14 cellular contexts compared by ENCODE assay signal in genomic region chr7:130350945-130351663, GRCh38. TPM values are rescaled to one million over a fixed set of nuclear protein-coding genes. Genes with fewer than 3 reads are reported as not detected.
DNase-seq lines count a peak whose midpoint lies in the region; ATAC-seq and TF ChIP-seq lines count a peak whose summit lies in the region.
"Had no signal": no experiment of that assay in that cellular context is flagged by ENCODE, and none has a peak within 500 bp of the region (broad histone marks: within the 10 kb centered on the region; RNA-seq: fewer than 3 reads in every experiment).

No MANE protein-coding gene starts in this region.

- H3K27me3 Mint-ChIP-seq in activated T-cell treated with anti-CD3 and anti-CD28 coated beads, Interleukin-2, amount 50 U/mL, for 72 hours (ENCODE audit: low read depth), result peaks cover 8% of the 10 kb centered on the region
- no peaks in the 10 kb centered on the region for H3K27me3 Mint-ChIP-seq in MCF 10A (ENCODE audit: insufficient read depth, unreplicated experiment)

- no peaks in the 10 kb centered on the region for H3K9me3 ChIP-seq in lower lobe of right lung
- no peaks in the 10 kb centered on the region for H3K9me3 ChIP-seq in aorta (ENCODE audit: control insufficient read depth, low read length)

- ATAC-seq in activated T-cell treated with anti-CD3 and anti-CD28 coated beads, Interleukin-2, amount 50 U/mL, for 72 hours (replicated peaks in 1 of 2), result peak; percentile 13 to 35
- ATAC-seq in lower lobe of right lung (no peak), aorta (ENCODE audit: low FRiP score) (peak; percentile 37), GM18867 (IDR thresholded peaks at IDR 0.05; ENCODE audit: unreplicated experiment) (no peak)

- peak overlapping the region in 1 of 2 donors; percentile 12 for H3K4me3 Mint-ChIP-seq in activated T-cell treated with anti-CD3 and anti-CD28 coated beads, Interleukin-2, amount 50 U/mL, for 72 hours
- no peak overlapping the region for H3K4me3 Mint-ChIP-seq in MCF 10A (ENCODE audit: unreplicated experiment)
- H3K4me3 Mint-ChIP-seq: CD14-positive monocyte had no signal

- no peak overlapping the region for H3K27ac Mint-ChIP-seq in activated T-cell treated with anti-CD3 and anti-CD28 coated beads, Interleukin-2, amount 50 U/mL, for 72 hours
- H3K27ac Mint-ChIP-seq in MCF 10A (ENCODE audit: low read depth, unreplicated experiment), result peak overlapping the region; percentile 55
- H3K27ac Mint-ChIP-seq: CD14-positive monocyte had no signal

- peaks cover 24% of the 10 kb centered on the region for H3K4me1 Mint-ChIP-seq in activated T-cell treated with anti-CD3 and anti-CD28 coated beads, Interleukin-2, amount 50 U/mL, for 72 hours (ENCODE audit: low read depth)
- peaks cover 46% of the 10 kb centered on the region for H3K4me1 Mint-ChIP-seq in MCF 10A (ENCODE audit: insufficient read depth, unreplicated experiment)

- no peaks in the 10 kb centered on the region for H3K9me3 Mint-ChIP-seq in activated T-cell treated with anti-CD3 and anti-CD28 coated beads, Interleukin-2, amount 50 U/mL, for 72 hours
- H3K9me3 Mint-ChIP-seq in MCF 10A (ENCODE audit: unreplicated experiment), result no peaks in the 10 kb centered on the region

- H3K27me3 ChIP-seq in lower lobe of right lung (ENCODE audit: low read depth), result peaks cover 2% of the 10 kb centered on the region
- H3K27me3 ChIP-seq in aorta (ENCODE audit: control insufficient read depth in 1 of 2, insufficient read depth in 2 of 2, low read length in 1 of 2), result no peaks in the 10 kb centered on the region
- H3K27me3 ChIP-seq: dorsolateral prefrontal cortex had no signal

- WGBS in aorta, 2 donors, result 85 to 89% methylated on average over 17 of the region's 17 CpGs

- H3K36me3 Mint-ChIP-seq in activated T-cell treated with anti-CD3 and anti-CD28 coated beads, Interleukin-2, amount 50 U/mL, for 72 hours (ENCODE audit: insufficient read depth in 2 of 2), result no peaks in the 10 kb centered on the region
- H3K36me3 Mint-ChIP-seq in MCF 10A (ENCODE audit: insufficient read depth, unreplicated experiment), result no peaks in the 10 kb centered on the region
- H3K36me3 Mint-ChIP-seq: CD14-positive monocyte had no signal

- CTCF ChIA-PET in MCF 10A (lab: Yijun Ruan, JAX), result interaction anchor here (0.6 to 0.7 kb wide), 2 partner anchors 214 to 1488 kb away, joined by 3 read pairs; no protein-coding TSS in a partner anchor

- H3K4me1 ChIP-seq in lower lobe of right lung, result peaks cover 19% of the 10 kb centered on the region
- no peaks in the 10 kb centered on the region for H3K4me1 ChIP-seq in aorta (ENCODE audit: control insufficient read depth in 1 of 2, insufficient read depth in 2 of 2, low read length in 2 of 2)

- peak overlapping the region; percentile 61 for H3K27ac ChIP-seq in lower lobe of right lung
- no peak overlapping the region for H3K27ac ChIP-seq in aorta (ENCODE audit: low read depth in 1 of 2, low read length in 2 of 2)

- TF ChIP-seq CTCF in MCF 10A (IDR thresholded peaks at IDR 0.05; ENCODE audit: unreplicated experiment), result no peak
- TF ChIP-seq CTCF in lower lobe of right lung (IDR thresholded peaks at IDR 0.05), result no peak

- no peaks in the 10 kb centered on the region for H3K36me3 ChIP-seq in lower lobe of right lung
- no peaks in the 10 kb centered on the region for H3K36me3 ChIP-seq in aorta (ENCODE audit: control insufficient read depth in 1 of 2, insufficient read depth in 2 of 2, low read length in 1 of 2)

- BruUV-seq in MCF 10A (replicated peaks; lab: Mats Ljungman, UMichigan), result no TSS peak

- intact Hi-C loops in MCF 10A (cut with micrococcal nuclease) (loop anchor here (10.0 kb wide), 1 partner anchor 146 kb away; the partner anchor contains the start of genes SSMEM1 and TMEM209), lower lobe of right lung (cut with DNase I) (no loop called here), aorta (cut with DNase I) (no loop called here)

- DNase-seq in activated T-cell treated with anti-CD3 and anti-CD28 coated beads, Interleukin-2, amount 50 U/mL, for 72 hours, result no peak
- DNase-seq in activated T-cell treated with anti-CD3 and anti-CD28 coated beads for 4 hours (no peak), MCF 10A (ENCODE audit: unreplicated experiment) (no peak), lower lobe of right lung (no peak), aorta (no peak), amygdala (lab: John Stamatoyannopoulos, UW) (no peak)
- no peak for DNase-seq in activated naive CD4-positive, alpha-beta T cell (lab: John Stamatoyannopoulos, UW)
- DNase-seq: activated CD4-positive, alpha-beta T cell treated with anti-CD3 and anti-CD28 coated beads for 48 hours; dorsolateral prefrontal cortex; NCI-H2029; stimulated activated CD4-positive, alpha-beta T cell treated with anti-CD3 and anti-CD28 coated beads, Interleukin-4, amount 100 ng/mL, for 24 hours had no signal

- H3K4me3 ChIP-seq in lower lobe of right lung (no peak overlapping the region), aorta (ENCODE audit: low read length in 2 of 2) (no peak overlapping the region)

- POLR2A ChIA-PET in MCF 10A (lab: Yijun Ruan, JAX), result interaction anchor here (0.6 to 2.3 kb wide), 4 partner anchors 26 to 58 kb away, joined by 3 to 12 read pairs (median 4); partner anchors contain the start of gene CPA4

RNA-seq across cellular contexts. Expression of gene CPA5, which starts 6.5 kb away (rescaled TPM):
- 1 to 10 TPM; 4.4 to 5.9 TPM for total RNA-seq in activated T-cell treated with anti-CD3 and anti-CD28 coated beads, Interleukin-2, amount 50 U/mL, for 72 hours
- total RNA-seq in MCF 10A (2022) (0.42 TPM in 1 of 2 replicates, not detected in the other), lower lobe of right lung (not detected), aorta (not detected)
- not detected for polyA plus RNA-seq in aorta
- total RNA-seq: lung microvascular endothelial cell had no signal
- polyA plus RNA-seq: CD14-positive monocyte had no signal

RNA-seq across cellular contexts. Expression of gene CPA1, which starts 29.2 kb away (rescaled TPM):
- not detected for total RNA-seq in activated T-cell treated with anti-CD3 and anti-CD28 coated beads, Interleukin-2, amount 50 U/mL, for 72 hours
- total RNA-seq in MCF 10A (2022), result not detected in 2 replicates
- total RNA-seq in lower lobe of right lung, result 0.30 TPM
- 1 to 10 TPM; 3.6 to 5.9 TPM for total RNA-seq in aorta
- 1 to 10 TPM; 6.5 to 9.4 TPM for polyA plus RNA-seq in aorta
- total RNA-seq: lung microvascular endothelial cell had no signal
- polyA plus RNA-seq: CD14-positive monocyte had no signal

RNA-seq across cellular contexts. Expression of gene CPA4, which starts 58.1 kb away (rescaled TPM):
- under 1 TPM in 1 of 2 donors, not detected in 1; 0.32 TPM for total RNA-seq in activated T-cell treated with anti-CD3 and anti-CD28 coated beads, Interleukin-2, amount 50 U/mL, for 72 hours
- total RNA-seq in MCF 10A (2022), result 1.8 and 4.3 TPM in 2 replicates
- total RNA-seq in lower lobe of right lung, result not detected
- 1 to 10 TPM in 1 of 2 donors, under 1 TPM in 1; 0.45 to 1.0 TPM for total RNA-seq in aorta
- polyA plus RNA-seq in aorta, result under 1 TPM in 1 of 2 donors, not detected in 1; 0.18 TPM
- total RNA-seq: lung microvascular endothelial cell had no signal
- polyA plus RNA-seq: CD14-positive monocyte had no signal

Comparison
In these comparisons a context has a peak if more than half of its experiments do, and no peak if none do; other contexts are left out.
1. ATAC-seq: peak in activated T-cell treated with anti-CD3 and anti-CD28 coated beads, Interleukin-2, amount 50 U/mL, for 72 hours (2 of 2) and aorta (single experiment); none in lower lobe of right lung (0 of 2) and GM18867 (single experiment).